Comparison of ENCODE assay signal across 29 cellular contexts in genomic region chr11:44398266-44399045, GRCh38.
DNase-seq lines count a peak whose midpoint lies in the region; ATAC-seq and TF ChIP-seq lines count a peak whose summit lies in the region.
"Had no signal": no experiment of that assay in that cellular context is flagged by ENCODE, and none has a peak within 500 bp of the region (broad histone marks: within the 10 kb centered on the region; RNA-seq: fewer than 3 reads in every experiment).

No MANE protein-coding gene starts in this region.

- H3F3A ChIP-seq in GM23338 (replicated peaks; ENCODE audit: low read depth), result no peaks in the 10 kb centered on the region

- DNase-seq in GM23338 (ENCODE audit: low spot score) (no peak), NCI-H446 treated with DMSO at 0.1 percent for 48 hours (lab: John Stamatoyannopoulos, UW) (peak; percentile 87), kidney glomerular epithelial cell (lab: John Stamatoyannopoulos, UW) (peak; percentile 2), sciatic nerve (ENCODE audit: low spot score) (no peak)
- DNase-seq: activated CD4-positive, alpha-beta T cell treated with anti-CD3 and anti-CD28 coated beads for 36 hours; activated CD8-positive, alpha-beta memory T cell treated with anti-CD3 and anti-CD28 coated beads for 24 hours; activated effector memory CD4-positive, alpha-beta T cell treated with anti-CD3 and anti-CD28 coated beads, Interleukin-2, amount 50 U/mL, for 16 hours; activated T-cell treated with anti-CD3 and anti-CD28 coated beads, Interleukin-2, amount 50 U/mL, for 1 hour; C1 segment of cervical spinal cord; DMS79; GF-D8; KBM-7; left colon; NCI-H1105; NCI-H1930; NCI-H2171 treated with DMSO at 0.1 percent for 48 hours; NCI-H526; SHP77 treated with DMSO at 0.1 percent for 48 hours; stimulated activated CD8-positive, alpha-beta memory T cell treated with anti-CD3 and anti-CD28 coated beads, Interleukin-4, amount 100 ng/mL, for 48 hours; stimulated activated naive CD8-positive, alpha-beta T cell treated with anti-CD3 and anti-CD28 coated beads, Interleukin-15, amount 100 ng/mL, for 72 hours had no signal

- 90% methylated on average over 2 of the region's 15 CpGs; no CpG with 5 or more reads in 1 of the 2 donors for WGBS in gastroesophageal sphincter (ENCODE audit: low coverage in 1 of 2), 2 donors

- no peaks in the 10 kb centered on the region for H3K4me1 ChIP-seq in GM23338 (ENCODE audit: insufficient read depth)
- H3K4me1 ChIP-seq in gastroesophageal sphincter, result no peaks in the 10 kb centered on the region
- H3K4me1 ChIP-seq: breast epithelium, parathyroid adenoma, right atrium auricular region, vagina had no signal

- no peaks in the 10 kb centered on the region for H3K79me2 ChIP-seq in GM23338 (replicated peaks; ENCODE audit: insufficient read depth)
- H3K79me2 ChIP-seq: parathyroid adenoma had no signal

- peaks cover 10% of the 10 kb centered on the region for H3K27me3 Mint-ChIP-seq in GM23338 (ENCODE audit: insufficient read depth, low read depth, poor library complexity)

- H3K4me2 ChIP-seq in GM23338, result no peak overlapping the region

- intact Hi-C loops in sciatic nerve (cut with DNase I), result no loop called here

- 0 out of 2 replicates have a peak overlapping the region, but pooled peaks have one; percentile 32 for H2AFZ ChIP-seq in GM23338
- H2AFZ ChIP-seq: parathyroid adenoma had no signal

- H3K27me3 ChIP-seq in GM23338 (ENCODE audit: insufficient read depth) (no peaks in the 10 kb centered on the region), gastroesophageal sphincter (peaks cover 31% of the 10 kb centered on the region)
- H3K27me3 ChIP-seq: breast epithelium, right atrium auricular region, vagina had no signal

- H3K4me3 Mint-ChIP-seq in GM23338, result no peak overlapping the region
- H3K4me3 Mint-ChIP-seq: activated CD4-positive, alpha-beta T cell treated with anti-CD3 and anti-CD28 coated beads for 36 hours; activated naive CD8-positive, alpha-beta T cell; stimulated activated naive CD8-positive, alpha-beta T cell treated with anti-CD3 and anti-CD28 coated beads, Interleukin-15, amount 100 ng/mL, for 72 hours had no signal

- no peaks in the 10 kb centered on the region for H3K36me3 Mint-ChIP-seq in GM23338 (ENCODE audit: low read depth)
- H3K36me3 Mint-ChIP-seq: activated naive CD8-positive, alpha-beta T cell had no signal

- no peaks in the 10 kb centered on the region for H3K9me3 Mint-ChIP-seq in GM23338

- no peak for TF ChIP-seq POLR2A in gastroesophageal sphincter (IDR thresholded peaks at IDR 0.05)

- 0 out of 2 replicates have a peak, but pooled peaks cover 7% of the 10 kb centered on the region for H3K9me2 ChIP-seq in GM23338 (ENCODE audit: insufficient read depth)

- TF ChIP-seq CTCF in GM23338 (conservative IDR thresholded peaks at IDR 0.05; ENCODE audit: low read depth in 2 of 2) (no peak), gastroesophageal sphincter (IDR thresholded peaks at IDR 0.05) (no peak)

- H3K4me3 ChIP-seq in GM23338, result no peak overlapping the region
- H3K4me3 ChIP-seq in gastroesophageal sphincter, result no peak overlapping the region
- H3K4me3 ChIP-seq: breast epithelium, right atrium auricular region, vagina had no signal

- H3K27ac ChIP-seq in GM23338 (ENCODE audit: low read depth), result no peak overlapping the region
- H3K27ac ChIP-seq in gastroesophageal sphincter, result no peak overlapping the region
- H3K27ac ChIP-seq: breast epithelium, parathyroid adenoma, right atrium auricular region, vagina, VCaP had no signal

- no peaks in the 10 kb centered on the region for H3K36me3 ChIP-seq in GM23338 (ENCODE audit: insufficient read depth)
- H3K36me3 ChIP-seq in gastroesophageal sphincter, result no peaks in the 10 kb centered on the region
- H3K36me3 ChIP-seq: breast epithelium, right atrium auricular region, vagina had no signal

- H3K27ac Mint-ChIP-seq in GM23338, result no peak overlapping the region
- H3K27ac Mint-ChIP-seq: activated CD4-positive, alpha-beta T cell treated with anti-CD3 and anti-CD28 coated beads for 36 hours; activated naive CD8-positive, alpha-beta T cell; stimulated activated naive CD8-positive, alpha-beta T cell treated with anti-CD3 and anti-CD28 coated beads, Interleukin-15, amount 100 ng/mL, for 72 hours had no signal

- no peaks in the 10 kb centered on the region for H4K20me1 ChIP-seq in GM23338 (replicated peaks; ENCODE audit: insufficient read depth)

- H3K9me3 ChIP-seq in gastroesophageal sphincter, result peaks cover 0 to 17% (median 0%) of the 10 kb centered on the region in 3 donors
- H3K9me3 ChIP-seq: right atrium auricular region, vagina had no signal

- peaks cover 9% of the 10 kb centered on the region for H3K4me1 Mint-ChIP-seq in GM23338
- H3K4me1 Mint-ChIP-seq: activated CD4-positive, alpha-beta T cell treated with anti-CD3 and anti-CD28 coated beads for 36 hours; stimulated activated naive CD8-positive, alpha-beta T cell treated with anti-CD3 and anti-CD28 coated beads, Interleukin-15, amount 100 ng/mL, for 72 hours had no signal

- ATAC-seq in GM23338, result peak; percentile 29; the same call in 2 of the 3 replicates
- ATAC-seq in sciatic nerve, result peak; percentile 20
- ATAC-seq in gastroesophageal sphincter, result no peak
- no peak for ATAC-seq in GM18868 (IDR thresholded peaks at IDR 0.05; ENCODE audit: unreplicated experiment)
- no peak for ATAC-seq in GM19397 (IDR thresholded peaks at IDR 0.05; ENCODE audit: unreplicated experiment)
- ATAC-seq: activated CD4-positive, alpha-beta T cell treated with anti-CD3 and anti-CD28 coated beads for 36 hours; left colon; stimulated activated naive CD8-positive, alpha-beta T cell treated with anti-CD3 and anti-CD28 coated beads, Interleukin-15, amount 100 ng/mL, for 72 hours had no signal

- no peak for TF ChIP-seq EP300 in gastroesophageal sphincter (IDR thresholded peaks at IDR 0.05)

TF ChIP-seq in GM23338, 12 proteins besides CTCF, POLR2A, EP300 and RAD21 (continues in another document):
- TF ChIP-seq ZNF331 (CRISPR knock-in tag; IDR thresholded peaks at IDR 0.05; ENCODE audit: low read depth) (no peak), EZH2 (IDR thresholded peaks at IDR 0.05; ENCODE audit: low read depth, unreplicated experiment) (no peak), NANOG (IDR thresholded peaks at IDR 0.05; ENCODE audit: borderline replicate concordance) (no peak), EZH2phosphoT487 (IDR thresholded peaks at IDR 0.05; ENCODE audit: unreplicated experiment) (no peak), JUNB (IDR thresholded peaks at IDR 0.05; ENCODE audit: unreplicated experiment) (no peak), REST (IDR thresholded peaks at IDR 0.05; ENCODE audit: unreplicated experiment) (no peak), POLR2AphosphoS5 (IDR thresholded peaks at IDR 0.05; ENCODE audit: low read depth) (no peak), ETS1 (IDR thresholded peaks at IDR 0.05) (no peak)

Comparison
In these comparisons a context has a peak if more than half of its experiments do, and no peak if none do; other contexts are left out.
1. ATAC-seq: peak in GM23338 (single experiment) and sciatic nerve (single experiment); none in gastroesophageal sphincter (single experiment), GM18868 (single experiment) and GM19397 (single experiment).
2. DNase-seq: peak in NCI-H446 treated with DMSO at 0.1 percent for 48 hours (single experiment) and kidney glomerular epithelial cell (single experiment); none in GM23338 (single experiment) and sciatic nerve (single experiment).